14 cellular contexts compared by ENCODE assay signal in the genomic region with DNA sequence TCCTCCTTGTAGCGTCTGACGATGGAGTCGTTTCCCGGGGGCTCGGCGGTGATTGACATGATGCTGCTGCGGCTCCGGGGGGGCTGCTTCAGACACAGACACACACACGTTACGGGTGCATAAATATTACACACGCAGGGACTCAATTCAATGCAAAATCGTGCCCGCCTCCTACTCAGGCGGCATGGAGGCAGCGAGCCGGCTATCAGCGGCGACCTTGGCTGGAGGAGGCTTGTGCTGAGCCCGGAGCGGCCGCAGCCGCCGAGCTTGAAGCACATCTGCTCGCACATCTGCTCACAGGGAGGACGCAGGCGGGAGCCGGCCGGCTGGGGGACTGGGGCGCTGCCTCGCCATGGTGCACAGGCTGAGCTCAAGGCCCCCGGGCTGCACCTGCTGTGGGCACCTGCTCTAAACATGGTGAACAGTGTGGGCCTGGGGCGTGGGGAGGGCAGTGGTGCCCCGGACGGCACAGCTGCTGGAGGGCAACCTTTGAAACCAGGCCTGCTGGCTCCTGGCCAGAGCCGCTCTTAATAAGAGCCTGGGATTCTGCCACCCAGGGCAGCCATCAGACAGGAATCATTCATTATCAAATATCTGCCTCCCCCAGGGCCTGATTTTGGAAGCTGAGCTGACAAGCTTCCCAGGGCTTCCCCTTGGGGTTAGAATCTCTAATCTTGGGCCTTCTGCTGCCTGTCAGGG.
DNase-seq lines count a peak whose midpoint lies in the region; ATAC-seq and TF ChIP-seq lines count a peak whose summit lies in the region.
"Had no signal": no experiment of that assay in that cellular context is flagged by ENCODE, and none has a peak within 500 bp of the region (broad histone marks: within the 10 kb centered on the region; RNA-seq: fewer than 3 reads in every experiment).

No MANE protein-coding gene starts in this region.

- peak in 1 of 2 experiments; percentile 97; a peak in 2 of 4 replicates for TF ChIP-seq EP300 in SK-N-SH (IDR thresholded peaks at IDR 0.05; ENCODE audit: borderline replicate concordance in 1 of 2, low read depth in 1 of 2, low read length in 1 of 2)

- no peak overlapping the region for H3K9ac ChIP-seq in SK-N-SH

- ATAC-seq in GM18498 (IDR thresholded peaks at IDR 0.05; ENCODE audit: unreplicated experiment), result no peak
- no peak for ATAC-seq in esophagus mucosa
- ATAC-seq in activated T-cell treated with anti-CD3 and anti-CD28 coated beads, Interleukin-2, amount 50 U/mL, for 72 hours (replicated peaks in 1 of 2), result no peak

- H3K27ac ChIP-seq in SK-N-SH (ENCODE audit: low read depth in 2 of 2, low read length in 1 of 2), result peak overlapping the region in 1 of 2 experiments; percentile 77; a peak in 2 of 4 replicates
- H3K27ac ChIP-seq: C4-2B, pancreas, PC-9, stomach had no signal

- H3K27ac Mint-ChIP-seq in endothelial cell (ENCODE audit: unreplicated experiment), result no peak overlapping the region
- H3K27ac Mint-ChIP-seq in activated T-cell treated with anti-CD3 and anti-CD28 coated beads, Interleukin-2, amount 50 U/mL, for 72 hours, result no peak overlapping the region

- H3K4me1 ChIP-seq in SK-N-SH (ENCODE audit: control insufficient read depth in 1 of 2, insufficient read depth in 2 of 2, low read depth in 1 of 2, low read length in 1 of 2), result peaks cover 0 to 25% of the 10 kb centered on the region in 2 experiments; a peak in 1 of 4 replicates
- H3K4me1 ChIP-seq: pancreas, stomach had no signal

- H3K36me3 ChIP-seq in SK-N-SH (replicated peaks in 1 of 2; ENCODE audit: control insufficient read depth in 1 of 2, insufficient read depth in 2 of 2, low read length in 1 of 2), result no peaks in the 10 kb centered on the region
- H3K36me3 ChIP-seq: pancreas had no signal

- H3K9me2 ChIP-seq in SK-N-SH, result no peaks in the 10 kb centered on the region

- H3K9me3 ChIP-seq in SK-N-SH, result no peaks in the 10 kb centered on the region
- H3K9me3 ChIP-seq: pancreas, stomach had no signal

- peak; percentile 24 for TF ChIP-seq RAD21 in SK-N-SH (IDR thresholded peaks at IDR 0.05; ENCODE audit: low read length)

- POLR2A ChIA-PET in SK-N-SH (lab: Yijun Ruan, JAX), result interaction anchor here (0.6 to 2.6 kb wide), 11 partner anchors 9 to 1359 kb away, joined by 3 to 63 read pairs (median 4); no protein-coding TSS in a partner anchor

- H3K4me1 Mint-ChIP-seq in endothelial cell (ENCODE audit: unreplicated experiment), result no peaks in the 10 kb centered on the region
- peaks cover 4% of the 10 kb centered on the region for H3K4me1 Mint-ChIP-seq in activated T-cell treated with anti-CD3 and anti-CD28 coated beads, Interleukin-2, amount 50 U/mL, for 72 hours (ENCODE audit: low read depth)

- H3K4me2 ChIP-seq in SK-N-SH, result no peak overlapping the region
- H3K4me2 ChIP-seq: PC-9 had no signal

- H4K20me1 ChIP-seq in SK-N-SH (ENCODE audit: insufficient read depth), result no peaks in the 10 kb centered on the region

- no peaks in the 10 kb centered on the region for H3K79me2 ChIP-seq in SK-N-SH (ENCODE audit: insufficient read depth)

- DNase-seq in COR-L47 (lab: John Stamatoyannopoulos, UW) (peak; percentile 83), NCI-H1417 (lab: John Stamatoyannopoulos, UW) (peak in 2 of 3 experiments; percentile 86 to 95), SK-N-SH (peak; percentile 96), myocyte (ENCODE audit: low read depth) (peak; percentile 88), endothelial cell (ENCODE audit: low spot score) (no peak)
- DNase-seq in activated T-cell treated with anti-CD3 and anti-CD28 coated beads, Interleukin-2, amount 50 U/mL, for 72 hours, result no peak
- DNase-seq: MM.1S; PC-9; stimulated activated CD4-positive, alpha-beta T cell treated with anti-CD3 and anti-CD28 coated beads, Interleukin-2, amount 100 ng/mL, for 48 hours; stomach had no signal

- H3K36me3 Mint-ChIP-seq in endothelial cell (ENCODE audit: low read depth, unreplicated experiment), result peaks cover 5% of the 10 kb centered on the region
- H3K36me3 Mint-ChIP-seq in activated T-cell treated with anti-CD3 and anti-CD28 coated beads, Interleukin-2, amount 50 U/mL, for 72 hours (ENCODE audit: insufficient read depth in 2 of 2), result peaks cover 9 to 16% of the 10 kb centered on the region in 2 donors

- no peaks in the 10 kb centered on the region for H3F3A ChIP-seq in SK-N-SH (replicated peaks; ENCODE audit: insufficient read depth)

- peaks cover 41% of the 10 kb centered on the region for H3K27me3 ChIP-seq in SK-N-SH (ENCODE audit: insufficient read depth)
- H3K27me3 ChIP-seq: pancreas had no signal

- H3K9me3 Mint-ChIP-seq in endothelial cell (ENCODE audit: unreplicated experiment), result no peaks in the 10 kb centered on the region
- H3K9me3 Mint-ChIP-seq in activated T-cell treated with anti-CD3 and anti-CD28 coated beads, Interleukin-2, amount 50 U/mL, for 72 hours, result no peaks in the 10 kb centered on the region

- 13% methylated on average over 22 of the region's 35 CpGs for WGBS in SK-N-SH (ENCODE audit: low lambda C conversion rate)

- H3K4me3 Mint-ChIP-seq in endothelial cell (ENCODE audit: unreplicated experiment), result no peak overlapping the region
- H3K4me3 Mint-ChIP-seq in activated T-cell treated with anti-CD3 and anti-CD28 coated beads, Interleukin-2, amount 50 U/mL, for 72 hours, result no peak overlapping the region

- peaks cover 5% of the 10 kb centered on the region for H3K27me3 Mint-ChIP-seq in endothelial cell (ENCODE audit: unreplicated experiment)
- H3K27me3 Mint-ChIP-seq in activated T-cell treated with anti-CD3 and anti-CD28 coated beads, Interleukin-2, amount 50 U/mL, for 72 hours (ENCODE audit: low read depth), result no peaks in the 10 kb centered on the region

- TF ChIP-seq CTCF in SK-N-SH (IDR thresholded peaks at IDR 0.05) (no peak), endothelial cell (IDR thresholded peaks at IDR 0.05; ENCODE audit: unreplicated experiment) (no peak)

- CTCF ChIA-PET in SK-N-SH (lab: Yijun Ruan, JAX), result interaction anchor here (0.6 to 2.5 kb wide), 15 partner anchors 9 to 1120 kb away, joined by 3 to 9 read pairs (median 4); no protein-coding TSS in a partner anchor

- no peak overlapping the region for H2AFZ ChIP-seq in SK-N-SH (ENCODE audit: low read depth)
- H2AFZ ChIP-seq: PC-9 had no signal

- peak overlapping the region in 1 of 2 experiments; percentile 5; a peak in 1 of 4 replicates for H3K4me3 ChIP-seq in SK-N-SH (ENCODE audit: low read depth in 2 of 2, low read length in 1 of 2)
- H3K4me3 ChIP-seq: pancreas, PC-9, stomach had no signal

TF ChIP-seq in SK-N-SH, 30 proteins besides CTCF, POLR2A, EP300 and RAD21:
- no peak for TF ChIP-seq TCF12 (IDR thresholded peaks at IDR 0.05)
- TF ChIP-seq, protein P1, sequence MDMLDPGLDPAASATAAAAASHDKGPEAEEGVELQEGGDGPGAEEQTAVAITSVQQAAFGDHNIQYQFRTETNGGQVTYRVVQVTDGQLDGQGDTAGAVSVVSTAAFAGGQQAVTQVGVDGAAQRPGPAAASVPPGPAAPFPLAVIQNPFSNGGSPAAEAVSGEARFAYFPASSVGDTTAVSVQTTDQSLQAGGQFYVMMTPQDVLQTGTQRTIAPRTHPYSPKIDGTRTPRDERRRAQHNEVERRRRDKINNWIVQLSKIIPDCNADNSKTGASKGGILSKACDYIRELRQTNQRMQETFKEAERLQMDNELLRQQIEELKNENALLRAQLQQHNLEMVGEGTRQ (IDR thresholded peaks at IDR 0.05; ENCODE audit: borderline replicate concordance, low read depth, low read length), result no peak; the same call in 1 of the 2 replicates
- peak; percentile 72; the same call in 1 of the 2 replicates for TF ChIP-seq MXI1 (IDR thresholded peaks at IDR 0.05; ENCODE audit: low read depth, low read length)
- peak; percentile 35; the same call in 1 of the 2 replicates for TF ChIP-seq NFIC (IDR thresholded peaks at IDR 0.05; ENCODE audit: borderline replicate concordance)
- peak; percentile 97 for TF ChIP-seq GATA2 (CRISPR knock-in tag; IDR thresholded peaks at IDR 0.05)
- TF ChIP-seq YY1 (IDR thresholded peaks at IDR 0.05; ENCODE audit: low read depth), result no peak
- TF ChIP-seq CHD2 (IDR thresholded peaks at IDR 0.05; ENCODE audit: low read length, partially characterized antibody), result peak; percentile 89
- TF ChIP-seq RCOR1 (IDR thresholded peaks at IDR 0.05; ENCODE audit: low read length), result peak; percentile 98
- TF ChIP-seq FOXJ3 (CRISPR knock-in tag; IDR thresholded peaks at IDR 0.05), result peak; percentile 97
- no peak for TF ChIP-seq MEF2A (IDR thresholded peaks at IDR 0.05; ENCODE audit: borderline replicate concordance, low read depth)

Comparison
In these comparisons a context has a peak if more than half of its experiments do, and no peak if none do; other contexts are left out.
1. DNase-seq: peak in COR-L47 (single experiment), NCI-H1417 (2 of 3), SK-N-SH (single experiment) and myocyte (single experiment); none in endothelial cell (single experiment) and activated T-cell treated with anti-CD3 and anti-CD28 coated beads, Interleukin-2, amount 50 U/mL, for 72 hours (0 of 2).